Comparison of ENCODE assay signal across 11 cellular contexts in the genomic region with DNA sequence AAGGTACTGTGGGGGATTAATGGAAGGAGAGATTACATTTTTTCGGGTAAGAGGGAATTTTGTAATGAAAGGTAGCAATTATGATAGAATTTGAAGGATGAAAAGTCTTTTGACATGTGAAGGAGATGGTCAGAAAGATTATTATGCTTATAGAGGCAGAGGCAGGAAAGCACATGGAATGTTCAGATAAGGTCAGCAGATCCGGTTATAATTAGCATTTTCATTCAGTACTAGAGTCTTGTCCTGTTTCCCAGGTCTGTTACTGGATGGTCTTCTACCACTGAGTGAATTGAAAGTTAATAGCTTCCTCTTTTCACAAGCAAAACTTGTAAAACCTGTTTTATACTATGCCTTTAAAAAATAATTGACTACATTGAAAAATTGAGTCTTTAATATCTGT.
DNase-seq lines count a peak whose midpoint lies in the region; ATAC-seq, FAIRE-seq and TF ChIP-seq lines count a peak whose summit lies in the region.
"Had no signal": no experiment of that assay in that cellular context is flagged by ENCODE, and none has a peak within 500 bp of the region (broad histone marks: within the 10 kb centered on the region; RNA-seq: fewer than 3 reads in every experiment).

No MANE protein-coding gene starts in this region.

- 69 to 90% methylated on average over 1 to 2 of the region's 2 CpGs for WGBS in endodermal cell (ENCODE audit: insufficient coverage in 1 of 2, insufficient read length in 1 of 2), 2 experiments
- WGBS in spleen, 5 donors, result 27 to 61% (median 37%) methylated on average over 2 of the region's 2 CpGs

- no peak for DNase-seq in Calu3
- peak; percentile 23 for DNase-seq in NCI-H146 (lab: John Stamatoyannopoulos, UW)
- DNase-seq in endodermal cell, result no peak
- no peak for DNase-seq in RCC 7860 (ENCODE audit: low spot score)
- no peak for DNase-seq in activated naive CD8-positive, alpha-beta T cell treated with anti-CD3 and anti-CD28 coated beads for 36 hours
- DNase-seq in GM13977 (ENCODE audit: low spot score), result no peak
- DNase-seq in spleen, result no peak
- DNase-seq: cortex of kidney had no signal

- peak overlapping the region; percentile 14 for H3K27ac Mint-ChIP-seq in Calu3 (ENCODE audit: unreplicated experiment)
- H3K27ac Mint-ChIP-seq in endodermal cell, result peak overlapping the region; percentile 1
- H3K27ac Mint-ChIP-seq in activated naive CD8-positive, alpha-beta T cell treated with anti-CD3 and anti-CD28 coated beads for 36 hours, result no peak overlapping the region
- H3K27ac Mint-ChIP-seq: neural progenitor cell had no signal

- H3K27me3 Mint-ChIP-seq in Calu3 (ENCODE audit: unreplicated experiment) (no peaks in the 10 kb centered on the region), endodermal cell (ENCODE audit: insufficient read depth) (no peaks in the 10 kb centered on the region)
- H3K27me3 Mint-ChIP-seq in activated naive CD8-positive, alpha-beta T cell treated with anti-CD3 and anti-CD28 coated beads for 36 hours, result no peaks in the 10 kb centered on the region

- no peak for TF ChIP-seq POLR2A in spleen (IDR thresholded peaks at IDR 0.05)

- H3K4me3 ChIP-seq in endodermal cell (ENCODE audit: low read length) (no peak overlapping the region), spleen (no peak overlapping the region)
- H3K4me3 ChIP-seq: neural progenitor cell had no signal

- H3K4me1 ChIP-seq in endodermal cell (ENCODE audit: control insufficient read depth, insufficient read depth, low read length), result no peaks in the 10 kb centered on the region
- H3K4me1 ChIP-seq in spleen, result peaks cover 0 to 10% (median 0%) of the 10 kb centered on the region in 6 donors

- TF ChIP-seq CTCF in Calu3 (IDR thresholded peaks at IDR 0.05; ENCODE audit: unreplicated experiment) (no peak), endodermal cell (conservative IDR thresholded peaks at IDR 0.05) (no peak), GM13977 (IDR thresholded peaks at IDR 0.05; ENCODE audit: extremely low read depth, insufficient read depth, missing control alignments) (no peak), spleen (IDR thresholded peaks at IDR 0.05 in 8 of 11, conservative IDR thresholded peaks at IDR 0.05 in 3 of 11) (no peak)

- H3K4me3 Mint-ChIP-seq in Calu3 (ENCODE audit: low read depth, unreplicated experiment) (peak overlapping the region; percentile 1), endodermal cell (no peak overlapping the region)
- H3K4me3 Mint-ChIP-seq in activated naive CD8-positive, alpha-beta T cell treated with anti-CD3 and anti-CD28 coated beads for 36 hours, result no peak overlapping the region
- H3K4me3 Mint-ChIP-seq: neural progenitor cell had no signal

- no peak overlapping the region for H3K9ac ChIP-seq in endodermal cell (ENCODE audit: extremely low read depth, low read length, poor library complexity, severe bottlenecking)
- H3K9ac ChIP-seq: neural progenitor cell had no signal

- H3K4me1 Mint-ChIP-seq in Calu3 (ENCODE audit: low read depth, unreplicated experiment) (peaks cover 54% of the 10 kb centered on the region), endodermal cell (peaks cover 19% of the 10 kb centered on the region)
- H3K4me1 Mint-ChIP-seq in activated naive CD8-positive, alpha-beta T cell treated with anti-CD3 and anti-CD28 coated beads for 36 hours, result peaks cover 8% of the 10 kb centered on the region

- H3K27ac ChIP-seq in endodermal cell (ENCODE audit: low read depth, low read length), result no peak overlapping the region
- H3K27ac ChIP-seq in spleen, result no peak overlapping the region
- H3K27ac ChIP-seq: neural progenitor cell had no signal

- no peaks in the 10 kb centered on the region for H3K27me3 ChIP-seq in endodermal cell (ENCODE audit: control insufficient read depth, insufficient read depth, low read length, poor library complexity, severe bottlenecking)
- no peaks in the 10 kb centered on the region for H3K27me3 ChIP-seq in spleen (replicated peaks in 1 of 7)
- H3K27me3 ChIP-seq: neural progenitor cell had no signal

- H3K36me3 ChIP-seq in endodermal cell (ENCODE audit: control insufficient read depth, insufficient read depth, low read length) (peaks cover 4% of the 10 kb centered on the region), spleen (peaks cover 0 to 10% (median 0%) of the 10 kb centered on the region in 6 donors)
- H3K36me3 ChIP-seq: neural progenitor cell had no signal

- ATAC-seq in GM21737 (IDR thresholded peaks at IDR 0.05; ENCODE audit: unreplicated experiment), result peak; percentile 50
- ATAC-seq: left lobe of liver had no signal

- H3K36me3 Mint-ChIP-seq in Calu3 (ENCODE audit: insufficient read depth, unreplicated experiment) (no peaks in the 10 kb centered on the region), endodermal cell (ENCODE audit: low read depth) (peaks cover 14% of the 10 kb centered on the region)
- H3K36me3 Mint-ChIP-seq in activated naive CD8-positive, alpha-beta T cell treated with anti-CD3 and anti-CD28 coated beads for 36 hours, result peaks cover 8% of the 10 kb centered on the region

- CTCF ChIA-PET in Calu3 (lab: Charles Lee), result interaction anchor here (0.7 to 1.4 kb wide), 5 partner anchors 18 to 115 kb away, joined by 3 to 4 read pairs (median 3); no protein-coding TSS in a partner anchor

- H3K9me3 Mint-ChIP-seq in Calu3 (ENCODE audit: low read depth, unreplicated experiment) (no peaks in the 10 kb centered on the region), endodermal cell (peaks cover 3% of the 10 kb centered on the region)
- no peaks in the 10 kb centered on the region for H3K9me3 Mint-ChIP-seq in activated naive CD8-positive, alpha-beta T cell treated with anti-CD3 and anti-CD28 coated beads for 36 hours

- in situ Hi-C loops in GM13977 (cut with MboI; ENCODE audit: low pct_unique_long_range_greater_than_20kb, low sequenced_read_pairs, unreplicated experiment), result no loop called here

- intact Hi-C loops in Calu3 (cut with micrococcal nuclease; ENCODE audit: unreplicated experiment), result loop anchor here (5.0 kb wide), 2 partner anchors 45 to 115 kb away; partner anchors contain the start of gene PHLPP1
- intact Hi-C loops in spleen (cut with DNase I; ENCODE audit: low total_unique reads), result no loop called here

- no peak for FAIRE-seq in RCC 7860 (lab: Jason Lieb, UNC)

- BruUV-seq in Calu3 (replicated peaks; lab: Mats Ljungman, UMichigan), result no TSS peak

- no peaks in the 10 kb centered on the region for H3K9me3 ChIP-seq in endodermal cell (ENCODE audit: control insufficient read depth, low read length)
- no peaks in the 10 kb centered on the region for H3K9me3 ChIP-seq in spleen
